In genomic region chr6:81996414-81996813, GRCh38 we compare ENCODE assay signal across 13 cellular contexts.
DNase-seq lines count a peak whose midpoint lies in the region; ATAC-seq and TF ChIP-seq lines count a peak whose summit lies in the region.
"Had no signal": no experiment of that assay in that cellular context is flagged by ENCODE, and none has a peak within 500 bp of the region (broad histone marks: within the 10 kb centered on the region; RNA-seq: fewer than 3 reads in every experiment).

No MANE protein-coding gene starts in this region.

- H2AFZ ChIP-seq in PC-9: no peak overlapping the region
- no peak overlapping the region for H2AFZ ChIP-seq in neuronal stem cell (ENCODE audit: low read length)

- H3K9me3 ChIP-seq in PC-9 (ENCODE audit: insufficient read depth, low read depth): no peaks in the 10 kb centered on the region
- H3K9me3 ChIP-seq in neuronal stem cell (replicated peaks in 1 of 2; ENCODE audit: control insufficient read depth in 2 of 2, insufficient read depth in 1 of 2, low read depth in 1 of 2, low read length in 2 of 2): no peaks in the 10 kb centered on the region
- H3K9me3 ChIP-seq: esophagus muscularis mucosa had no signal

- H3K79me1 ChIP-seq in neuronal stem cell (ENCODE audit: low read depth, low read length): no peaks in the 10 kb centered on the region

- H4K20me1 ChIP-seq in PC-9 (ENCODE audit: insufficient read depth): no peaks in the 10 kb centered on the region

- H3K4me3 ChIP-seq in PC-9 (no peak overlapping the region), neuronal stem cell (ENCODE audit: low read length in 2 of 2) (no peak overlapping the region)
- H3K4me3 ChIP-seq: esophagus muscularis mucosa had no signal

- H3K4me1 ChIP-seq in PC-9 (replicated peaks; ENCODE audit: insufficient read depth) (peaks cover 37% of the 10 kb centered on the region), foreskin keratinocyte (peaks cover 49% of the 10 kb centered on the region), neuronal stem cell (ENCODE audit: control insufficient read depth in 2 of 2, insufficient read depth in 1 of 2, low read depth in 1 of 2, low read length in 2 of 2) (no peaks in the 10 kb centered on the region)

- H3K9me3 Mint-ChIP-seq in naive thymus-derived CD8-positive, alpha-beta T cell: peaks cover 0 to 8% (median 0%) of the 10 kb centered on the region in 9 donors
- H3K9me3 Mint-ChIP-seq: H9; T-helper 1 cell treated with Interleukin-12 subunit alpha and Interleukin-12 subunit beta and Interleukin-4 antibody, amounts not matched to agents 30 μg/mL and 1 μg/mL, for 36 hours had no signal

- WGBS in neuronal stem cell (ENCODE audit: extremely low coverage in 2 of 2, insufficient read length in 2 of 2, insufficient replicate concordance in 1 of 2), 2 donors: 100% methylated on average over 1 of the region's 4 CpGs; no CpG with 5 or more reads in 1 of the 2 donors

- BruUV-seq in PC-9 (replicated peaks; lab: Mats Ljungman, UMichigan): no TSS peak

- no peak overlapping the region for H2AK5ac ChIP-seq in neuronal stem cell (ENCODE audit: low read depth, low read length)

- H3K9ac ChIP-seq in neuronal stem cell (ENCODE audit: low read depth, low read length, poor library complexity): no peak overlapping the region

- no peak overlapping the region for H3K18ac ChIP-seq in neuronal stem cell (ENCODE audit: low read length)

- H3K4me3 Mint-ChIP-seq in naive thymus-derived CD8-positive, alpha-beta T cell: no peak overlapping the region
- H3K4me3 Mint-ChIP-seq: H9; naive thymus-derived CD4-positive, alpha-beta T cell; T-helper 1 cell treated with Interleukin-12 subunit alpha and Interleukin-12 subunit beta and Interleukin-4 antibody, amounts not matched to agents 30 μg/mL and 1 μg/mL, for 36 hours had no signal

- H2BK5ac ChIP-seq in neuronal stem cell (ENCODE audit: low read length): no peak overlapping the region

- no peak overlapping the region for H3K27ac Mint-ChIP-seq in naive thymus-derived CD8-positive, alpha-beta T cell
- H3K27ac Mint-ChIP-seq: naive thymus-derived CD4-positive, alpha-beta T cell; T-helper 1 cell treated with Interleukin-12 subunit alpha and Interleukin-12 subunit beta and Interleukin-4 antibody, amounts not matched to agents 30 μg/mL and 1 μg/mL, for 36 hours had no signal

- peaks cover 6% of the 10 kb centered on the region; the same call in 1 of the 2 replicates for H3F3A ChIP-seq in PC-9 (ENCODE audit: insufficient read depth, low read depth)

- no peak overlapping the region for H3K14ac ChIP-seq in neuronal stem cell (ENCODE audit: low read length)

- no peak for TF ChIP-seq CTCF in PC-9 (conservative IDR thresholded peaks at IDR 0.05)
- TF ChIP-seq CTCF in foreskin keratinocyte (conservative IDR thresholded peaks at IDR 0.05): no peak

- H2BK15ac ChIP-seq in neuronal stem cell (ENCODE audit: low read length): no peak overlapping the region

- H3K27ac ChIP-seq in PC-9: peak overlapping the region; percentile 89
- peak overlapping the region; percentile 86 for H3K27ac ChIP-seq in foreskin keratinocyte
- no peak overlapping the region for H3K27ac ChIP-seq in neuronal stem cell (replicated peaks; ENCODE audit: low read length)
- H3K27ac ChIP-seq: esophagus muscularis mucosa had no signal

- H3K36me3 ChIP-seq in PC-9 (ENCODE audit: low read depth) (no peaks in the 10 kb centered on the region), neuronal stem cell (replicated peaks in 1 of 2; ENCODE audit: control insufficient read depth in 2 of 2, insufficient read depth in 2 of 2, low read length in 2 of 2) (no peaks in the 10 kb centered on the region)
- H3K36me3 ChIP-seq: esophagus muscularis mucosa had no signal

- in situ Hi-C loops in G401 (cut with HindIII; ENCODE audit: low sequenced_read_pairs): no loop called here

- H3K27me3 ChIP-seq in PC-9 (ENCODE audit: insufficient read depth, low read depth): no peaks in the 10 kb centered on the region
- H3K27me3 ChIP-seq in foreskin keratinocyte: no peaks in the 10 kb centered on the region
- no peaks in the 10 kb centered on the region for H3K27me3 ChIP-seq in neuronal stem cell (ENCODE audit: control insufficient read depth in 3 of 3, insufficient read depth in 3 of 3, low read depth in 1 of 3, low read length in 3 of 3)
- H3K27me3 ChIP-seq: esophagus muscularis mucosa had no signal

- no peaks in the 10 kb centered on the region for H3K79me2 ChIP-seq in PC-9 (ENCODE audit: low read depth)

- H3K4me2 ChIP-seq in PC-9: peak overlapping the region; percentile 57; the same call in 1 of the 2 replicates
- H3K4me2 ChIP-seq in neuronal stem cell (ENCODE audit: insufficient read depth, low read length, poor library complexity, severe bottlenecking): no peak overlapping the region

- H2BK12ac ChIP-seq in neuronal stem cell (ENCODE audit: low read length): no peak overlapping the region

- H3K9me2 ChIP-seq in PC-9 (ENCODE audit: insufficient read depth): no peaks in the 10 kb centered on the region

- H4K91ac ChIP-seq in neuronal stem cell (ENCODE audit: low read depth, low read length, poor library complexity): no peak overlapping the region

- CTCF ChIA-PET in PC-9 (lab: Charles Lee): no interaction called here

- no peak overlapping the region for H4K8ac ChIP-seq in neuronal stem cell (ENCODE audit: low read depth, low read length)

- no peak overlapping the region for H2BK120ac ChIP-seq in neuronal stem cell (ENCODE audit: low read depth, low read length)

- POLR2A ChIA-PET in PC-9 (lab: Charles Lee; ENCODE audit: unreplicated experiment): no interaction called here
- POLR2A ChIA-PET in naive thymus-derived CD8-positive, alpha-beta T cell (lab: Charles Lee): no interaction called here

- DNase-seq in GM03348 (ENCODE audit: low spot score) (peak; percentile 36), H4 (ENCODE audit: low spot score) (peak; percentile 6), PC-9 (no peak), foreskin keratinocyte (peak in 1 of 2 donors; percentile 88), anterior cingulate cortex (lab: John Stamatoyannopoulos, UW) (no peak), neuronal stem cell (ENCODE audit: low spot score) (no peak), G401 (ENCODE audit: low spot score) (no peak)
- no peak for DNase-seq in naive thymus-derived CD8-positive, alpha-beta T cell
- DNase-seq: H9; naive thymus-derived CD4-positive, alpha-beta T cell; NCI-H1694 had no signal

- intact Hi-C loops in PC-9 (cut with micrococcal nuclease; ENCODE audit: unreplicated experiment): loop anchor here (5.0 kb wide), 1 partner anchor 99 kb away; no protein-coding TSS in a partner anchor

- no peaks in the 10 kb centered on the region for H3K4me1 Mint-ChIP-seq in naive thymus-derived CD8-positive, alpha-beta T cell

- H3K4ac ChIP-seq in neuronal stem cell (ENCODE audit: low read length): no peak overlapping the region

- no peaks in the 10 kb centered on the region for H3K36me3 Mint-ChIP-seq in naive thymus-derived CD8-positive, alpha-beta T cell
- H3K36me3 Mint-ChIP-seq: naive thymus-derived CD4-positive, alpha-beta T cell had no signal

- ATAC-seq in foreskin keratinocyte: peak; percentile 78
- no peak for ATAC-seq in naive thymus-derived CD8-positive, alpha-beta T cell
- ATAC-seq: naive thymus-derived CD4-positive, alpha-beta T cell had no signal

- peaks cover 0 to 4% (median 0%) of the 10 kb centered on the region in 5 donors for H3K27me3 Mint-ChIP-seq in naive thymus-derived CD8-positive, alpha-beta T cell

- no peak overlapping the region for H3K23ac ChIP-seq in neuronal stem cell (ENCODE audit: low read depth, low read length, poor library complexity)

Comparison
In these comparisons a context has a peak if more than half of its experiments do, and no peak if none do; other contexts are left out.
1. DNase-seq: peak in GM03348 (single experiment) and H4 (single experiment); none in PC-9 (0 of 2), anterior cingulate cortex (0 of 58), neuronal stem cell (single experiment), naive thymus-derived CD8-positive, alpha-beta T cell (0 of 10) and G401 (single experiment).